In the genomic region with DNA sequence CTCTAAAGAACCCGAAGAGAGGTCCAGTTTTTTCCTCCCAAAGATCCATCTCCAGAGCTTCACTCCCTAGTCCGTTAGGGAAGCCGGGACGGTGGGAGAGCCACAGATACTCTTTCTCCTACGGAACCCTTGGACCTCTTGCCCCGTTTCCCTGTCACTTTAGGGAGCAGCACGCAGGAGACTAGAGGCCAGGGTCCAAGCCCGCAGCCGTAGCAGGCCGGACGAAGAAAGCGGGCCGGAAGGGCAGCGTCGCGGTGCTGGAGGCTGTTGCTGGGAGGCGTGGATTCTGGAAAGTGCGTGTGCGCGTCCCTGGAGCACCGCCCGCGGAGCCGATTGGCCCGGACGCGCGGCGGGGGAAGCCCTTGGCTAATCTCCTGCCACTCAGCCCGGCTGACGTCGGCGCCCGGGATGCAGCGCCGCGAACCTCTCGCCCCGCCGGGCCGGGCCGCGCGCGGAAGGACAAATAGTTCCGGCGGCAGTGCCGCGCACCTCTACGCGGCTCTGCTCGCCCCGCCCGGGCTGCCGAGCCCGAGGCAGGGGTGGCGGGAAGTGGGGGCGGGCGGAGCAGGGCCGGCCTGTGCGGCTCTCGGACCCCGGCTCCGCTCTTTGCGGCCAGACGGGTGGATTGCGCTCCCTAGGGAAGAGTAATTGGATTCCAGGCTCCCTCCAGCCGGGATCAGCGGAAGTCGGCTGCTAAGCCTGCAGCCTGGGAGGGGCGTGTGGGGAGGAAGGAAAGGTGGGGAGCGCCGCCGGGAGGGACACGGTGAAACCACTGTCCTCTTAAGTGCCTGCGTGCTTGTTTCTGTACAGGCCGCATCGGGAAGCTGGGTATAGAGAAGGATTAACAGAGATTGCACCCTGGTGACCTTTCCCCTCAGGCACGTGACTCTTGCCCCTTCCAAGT, we compare ENCODE assay signal across 8 cellular contexts. TPM values are rescaled to one million over a fixed set of nuclear protein-coding genes. Genes with fewer than 3 reads are reported as not detected.
DNase-seq lines count a peak whose midpoint lies in the region; ATAC-seq lines count a peak whose summit lies in the region.

No MANE protein-coding gene starts in this region.

- no peaks in the 10 kb centered on the region for H3K27me3 Mint-ChIP-seq in IgD-negative memory B cell
- H3K27me3 Mint-ChIP-seq in activated T-cell treated with anti-CD3 and anti-CD28 coated beads, Interleukin-2, amount 50 U/mL, for 4 hours (ENCODE audit: low read depth) = no peaks in the 10 kb centered on the region

- ATAC-seq in GM21576 (IDR thresholded peaks at IDR 0.05; ENCODE audit: unreplicated experiment) (peak; percentile 86), esophagus mucosa (peak; percentile 98)
- peak; percentile 90 to 97 for ATAC-seq in activated T-cell treated with anti-CD3 and anti-CD28 coated beads, Interleukin-2, amount 50 U/mL, for 4 hours

- DNase-seq in DMS53 (lab: John Stamatoyannopoulos, UW) (peak; percentile 97), OCI-M2 (lab: John Stamatoyannopoulos, UW; ENCODE audit: unreplicated experiment) (peak; percentile 42)
- peak; percentile 76 for DNase-seq in activated T-cell treated with anti-CD3 and anti-CD28 coated beads, Interleukin-2, amount 50 U/mL, for 4 hours
- DNase-seq in stimulated activated CD8-positive, alpha-beta memory T cell treated with anti-CD3 and anti-CD28 coated beads, Interleukin-4, amount 100 ng/mL, for 48 hours = peak; percentile 86

- H3K4me3 Mint-ChIP-seq in IgD-negative memory B cell = peak overlapping the region; percentile 87 to 96 (median 88)
- H3K4me3 Mint-ChIP-seq in activated T-cell treated with anti-CD3 and anti-CD28 coated beads, Interleukin-2, amount 50 U/mL, for 4 hours = peak overlapping the region; percentile 85

- H3K4me1 Mint-ChIP-seq in IgD-negative memory B cell = peaks cover 17 to 28% (median 19%) of the 10 kb centered on the region in 3 donors
- H3K4me1 Mint-ChIP-seq in activated T-cell treated with anti-CD3 and anti-CD28 coated beads, Interleukin-2, amount 50 U/mL, for 4 hours (ENCODE audit: low read depth) = peaks cover 26% of the 10 kb centered on the region

- no peaks in the 10 kb centered on the region for H3K36me3 Mint-ChIP-seq in IgD-negative memory B cell
- H3K36me3 Mint-ChIP-seq in activated T-cell treated with anti-CD3 and anti-CD28 coated beads, Interleukin-2, amount 50 U/mL, for 4 hours (ENCODE audit: insufficient read depth) = no peaks in the 10 kb centered on the region

- H3K27ac ChIP-seq in muscle layer of colon (ENCODE audit: low read depth, low read length) = peak overlapping the region; percentile 98

- H3K4me3 ChIP-seq in muscle layer of colon (ENCODE audit: low read depth in 1 of 2, low read length in 2 of 2) = peak overlapping the region; percentile 69 to 87

- H3K36me3 ChIP-seq in muscle layer of colon (ENCODE audit: insufficient read depth, low read length) = no peaks in the 10 kb centered on the region

- peak overlapping the region; percentile 83 for H3K9ac ChIP-seq in muscle layer of colon (ENCODE audit: low read length)

- no peaks in the 10 kb centered on the region for H3K9me3 Mint-ChIP-seq in IgD-negative memory B cell
- H3K9me3 Mint-ChIP-seq in activated T-cell treated with anti-CD3 and anti-CD28 coated beads, Interleukin-2, amount 50 U/mL, for 4 hours = no peaks in the 10 kb centered on the region

- peak overlapping the region; percentile 86 to 98 (median 98) for H3K27ac Mint-ChIP-seq in IgD-negative memory B cell

- H3K4me1 ChIP-seq in muscle layer of colon (ENCODE audit: insufficient read depth, low read length) = peaks cover 20% of the 10 kb centered on the region

- H3K27me3 ChIP-seq in muscle layer of colon (ENCODE audit: control insufficient read depth in 1 of 2, insufficient read depth in 2 of 2, low read length in 2 of 2) = no peaks in the 10 kb centered on the region

- H3K9me3 ChIP-seq in muscle layer of colon (ENCODE audit: low read length) = no peaks in the 10 kb centered on the region

RNA-seq across cellular contexts. Expression of a gene that starts 31.3 kb away (rescaled TPM):
- 58.0 TPM for polyA plus RNA-seq in IgD-negative memory B cell
- 10 to 100 TPM; 49.3 to 71.3 (median 63.5) TPM for total RNA-seq in activated T-cell treated with anti-CD3 and anti-CD28 coated beads, Interleukin-2, amount 50 U/mL, for 4 hours
- total RNA-seq in esophagus mucosa = 47.9 TPM

Comparison
In these comparisons a context has a peak if more than half of its experiments do, and no peak if none do; other contexts are left out.
1. Peak in every context shown above with its lines: DNase-seq, ATAC-seq, H3K4me3 ChIP-seq and H3K27ac ChIP-seq.
2. DNase-seq: peak in every context shown above with its lines; median percentile 97 in DMS53; 86 in stimulated activated CD8-positive, alpha-beta memory T cell treated with anti-CD3 and anti-CD28 coated beads, Interleukin-4, amount 100 ng/mL, for 48 hours; 76 in activated T-cell treated with anti-CD3 and anti-CD28 coated beads, Interleukin-2, amount 50 U/mL, for 4 hours; 42 in OCI-M2.